Comparison of ENCODE assay signal across 11 cellular contexts in genomic region chr12:109460538-109460937, GRCh38. TPM values are rescaled to one million over a fixed set of nuclear protein-coding genes. Genes with fewer than 3 reads are reported as not detected.
A peak's percentile ranks its signal among the peaks of the same experiment; 100 is the strongest.
DNase-seq lines count a peak whose midpoint lies in the region; ATAC-seq and TF ChIP-seq lines count a peak whose summit lies in the region.
"Had no signal": no experiment of that assay in that cellular context is flagged by ENCODE, and none has a peak within 500 bp of the region (broad histone marks: within the 10 kb centered on the region; RNA-seq: fewer than 3 reads in every experiment).

No MANE protein-coding gene starts in this region.

- H3K9me3 Mint-ChIP-seq in CD14-positive monocyte, result no peaks in the 10 kb centered on the region

- no peak for TF ChIP-seq CTCF in CD14-positive monocyte (IDR thresholded peaks at IDR 0.05)
- TF ChIP-seq CTCF in gastrocnemius medialis (IDR thresholded peaks at IDR 0.05 in 4 of 5, conservative IDR thresholded peaks at IDR 0.05 in 1 of 5), result no peak

- H3K4me1 ChIP-seq in iPS-20b (ENCODE audit: insufficient read depth, low read length), result peaks cover 73% of the 10 kb centered on the region
- peaks cover 48 to 53% of the 10 kb centered on the region in 2 donors for H3K4me1 ChIP-seq in gastrocnemius medialis

- no peaks in the 10 kb centered on the region for H3K27me3 Mint-ChIP-seq in CD14-positive monocyte (ENCODE audit: low read depth in 3 of 3)

- no peak overlapping the region for H3K4me3 Mint-ChIP-seq in CD14-positive monocyte

- intact Hi-C loops in CD14-positive monocyte (cut with micrococcal nuclease), result no loop called here
- intact Hi-C loops in gastrocnemius medialis (cut with DNase I; ENCODE audit: low total_unique reads), result no loop called here
- intact Hi-C loops in head of caudate nucleus (cut with DNase I), result no loop called here

- H3K27ac Mint-ChIP-seq in CD14-positive monocyte, result peak overlapping the region in 5 of 7 donors; percentile 32 to 91 (median 82)

- ATAC-seq in gastrocnemius medialis (no peak), HG03139 (IDR thresholded peaks at IDR 0.05; ENCODE audit: unreplicated experiment) (no peak)

- TF ChIP-seq POLR2A in gastrocnemius medialis (IDR thresholded peaks at IDR 0.05), result no peak

- in situ Hi-C loops in gastrocnemius medialis (cut with MboI; ENCODE audit: low sequenced_read_pairs in 4 of 4), result no loop called here

- no peak overlapping the region for H3K9ac ChIP-seq in SK-N-MC (ENCODE audit: insufficient read length)
- H3K9ac ChIP-seq in iPS-20b (ENCODE audit: low read depth, low read length), result peak overlapping the region; percentile 73; the same call in 1 of the 2 replicates

- H3K9me3 ChIP-seq in SK-N-MC (ENCODE audit: low read depth, low read length) (no peaks in the 10 kb centered on the region), iPS-20b (ENCODE audit: insufficient read depth, low read depth, low read length) (no peaks in the 10 kb centered on the region), gastrocnemius medialis (no peaks in the 10 kb centered on the region)

- H3K36me3 ChIP-seq in SK-N-MC (ENCODE audit: insufficient read depth, low read length) (peaks cover 34% of the 10 kb centered on the region), iPS-20b (ENCODE audit: insufficient read depth, low read depth, low read length) (peaks cover 46% of the 10 kb centered on the region), gastrocnemius medialis (peaks cover 0 to 46% of the 10 kb centered on the region in 2 donors)

- H3K27ac ChIP-seq in SK-N-MC (peak overlapping the region; percentile 98; the same call in 1 of the 2 replicates), iPS-20b (ENCODE audit: low read length) (peak overlapping the region; percentile 96), gastrocnemius medialis (peak overlapping the region; percentile 75 to 87 (median 82))

- H3K4me1 Mint-ChIP-seq in CD14-positive monocyte, result peaks cover 41% of the 10 kb centered on the region

- no peak overlapping the region for H3K4me3 ChIP-seq in SK-N-MC
- H3K4me3 ChIP-seq in iPS-20b (ENCODE audit: low read length), result no peak overlapping the region
- no peak overlapping the region for H3K4me3 ChIP-seq in gastrocnemius medialis

- no peak for DNase-seq in CD14-positive monocyte (ENCODE audit: low spot score)
- DNase-seq in SK-N-MC (ENCODE audit: low read depth, low spot score), result no peak
- no peak for DNase-seq in gastrocnemius medialis
- no peak for DNase-seq in COLO668 (lab: John Stamatoyannopoulos, UW; ENCODE audit: unreplicated experiment)
- DNase-seq in GDM1 (lab: John Stamatoyannopoulos, UW), result no peak
- no peak for DNase-seq in head of caudate nucleus
- DNase-seq: activated CD4-positive, alpha-beta T cell treated with anti-CD3 and anti-CD28 coated beads for 48 hours; GOT3; NCI-H1694 treated with DMSO at 0.1 percent for 48 hours had no signal

- peaks cover 55 to 74% of the 10 kb centered on the region in 2 donors for H3K36me3 Mint-ChIP-seq in CD14-positive monocyte

- H3K27me3 ChIP-seq in iPS-20b (ENCODE audit: insufficient read depth, low read length), result no peaks in the 10 kb centered on the region
- H3K27me3 ChIP-seq in gastrocnemius medialis, result no peaks in the 10 kb centered on the region

RNA-seq across cellular contexts. Expression of gene KCTD10, which starts 16.6 kb away (rescaled TPM):
- polyA plus RNA-seq in CD14-positive monocyte, result 10 to 100 TPM; 20.0 to 21.0 TPM
- total RNA-seq in gastrocnemius medialis, result 10 to 100 TPM in 3 of 4 donors, 1 to 10 TPM in 1; 7.5 to 14.8 (median 10.6) TPM

RNA-seq across cellular contexts. Expression of gene UBE3B, which starts 16.9 kb away (rescaled TPM):
- 10 to 100 TPM; 14.4 to 18.2 TPM for polyA plus RNA-seq in CD14-positive monocyte
- total RNA-seq in gastrocnemius medialis, result 10 to 100 TPM; 44.8 to 58.2 (median 55.9) TPM
